1 cellular context compared by ENCODE assay signal in genomic region chr10:92690211-92691041, GRCh38.
TF ChIP-seq lines count a peak whose summit lies in the region.

No MANE protein-coding gene starts in this region.

TF ChIP-seq in HepG2, 621 proteins besides CTCF, POLR2A, EP300 and RAD21 (continued from another document and continues in another):
- TF ChIP-seq ARID4A (CRISPR knock-in tag; IDR thresholded peaks at IDR 0.05; ENCODE audit: borderline replicate concordance) (peak; percentile 65; the same call in 1 of the 2 replicates), TFDP2 (CRISPR knock-in tag; IDR thresholded peaks at IDR 0.05) (no peak), POLR2AphosphoS2 (IDR thresholded peaks at IDR 0.05; ENCODE audit: low read depth, low read length) (no peak), SALL1 (CRISPR knock-in tag; IDR thresholded peaks at IDR 0.05) (peak; percentile 48), TERF1 (CRISPR knock-in tag; IDR thresholded peaks at IDR 0.05) (0 out of 2 replicates have a peak, but pooled peaks have one; percentile 49), CREBL2 (CRISPR knock-in tag; IDR thresholded peaks at IDR 0.05; ENCODE audit: borderline replicate concordance) (no peak), TEAD3 (CRISPR knock-in tag; optimal IDR thresholded peaks at IDR 0.05; ENCODE audit: borderline replicate concordance) (no peak), EED (CRISPR knock-in tag; IDR thresholded peaks at IDR 0.05) (no peak), ATF7-NPFF (CRISPR knock-in tag; IDR thresholded peaks at IDR 0.05; ENCODE audit: low read depth) (0 out of 2 replicates have a peak, but pooled peaks have one; percentile 42), RFX5 (IDR thresholded peaks at IDR 0.05; ENCODE audit: low read depth, low read length) (no peak), KAT7 (CRISPR knock-in tag; IDR thresholded peaks at IDR 0.05; ENCODE audit: borderline replicate concordance) (0 out of 2 replicates have a peak, but pooled peaks have one; percentile 29), ZNF24 (IDR thresholded peaks at IDR 0.05) (no peak), GTF2F1 (IDR thresholded peaks at IDR 0.05; ENCODE audit: low read length) (no peak), ZBTB43 (CRISPR knock-in tag; conservative IDR thresholded peaks at IDR 0.05) (0 out of 2 replicates have a peak, but pooled peaks have one; percentile 16), DMTF1 (CRISPR knock-in tag; IDR thresholded peaks at IDR 0.05) (no peak), ZNF101 (CRISPR knock-in tag; IDR thresholded peaks at IDR 0.05; ENCODE audit: borderline replicate concordance, low read depth) (no peak), ZMAT5 (CRISPR knock-in tag; IDR thresholded peaks at IDR 0.05; ENCODE audit: borderline replicate concordance, low read depth) (no peak), TAF1 (CRISPR knock-in tag; IDR thresholded peaks at IDR 0.05) (peak; percentile 9; the same call in 1 of the 2 replicates), ZNF556 (CRISPR knock-in tag; IDR thresholded peaks at IDR 0.05; ENCODE audit: borderline replicate concordance) (peak; percentile 43; the same call in 1 of the 2 replicates), AKAP8 (CRISPR knock-in tag; IDR thresholded peaks at IDR 0.05) (no peak), ZNF282 (IDR thresholded peaks at IDR 0.05; ENCODE audit: partially characterized antibody) (no peak), ZNF513 (CRISPR knock-in tag; conservative IDR thresholded peaks at IDR 0.05) (no peak), ZMYM3 (CRISPR knock-in tag; IDR thresholded peaks at IDR 0.05) (no peak), BCL6 (CRISPR knock-in tag; IDR thresholded peaks at IDR 0.05) (no peak), ZSCAN5A (CRISPR knock-in tag; IDR thresholded peaks at IDR 0.05; ENCODE audit: borderline replicate concordance) (no peak), ZFP37 (CRISPR knock-in tag; IDR thresholded peaks at IDR 0.05; ENCODE audit: borderline replicate concordance) (no peak), ZNF337 (CRISPR knock-in tag; IDR thresholded peaks at IDR 0.05; ENCODE audit: borderline replicate concordance, low read depth) (no peak), ZNF33B (CRISPR knock-in tag; IDR thresholded peaks at IDR 0.05) (peak; percentile 46; the same call in 1 of the 2 replicates), ZNF234 (CRISPR knock-in tag; conservative IDR thresholded peaks at IDR 0.05) (no peak), KDM5A (IDR thresholded peaks at IDR 0.05; ENCODE audit: borderline replicate concordance, low read length) (peak; percentile 46; the same call in 1 of the 2 replicates), PAXIP1 (CRISPR knock-in tag; conservative IDR thresholded peaks at IDR 0.05) (0 out of 2 replicates have a peak, but pooled peaks have one; percentile 21), ZIK1 (CRISPR knock-in tag; IDR thresholded peaks at IDR 0.05; ENCODE audit: borderline replicate concordance, low read depth) (no peak), ZNF562 (CRISPR knock-in tag; IDR thresholded peaks at IDR 0.05; ENCODE audit: borderline replicate concordance) (no peak), HCFC1 (IDR thresholded peaks at IDR 0.05; ENCODE audit: low read depth, low read length) (no peak), ATF7 (IDR thresholded peaks at IDR 0.05) (no peak), ATF7 (CRISPR knock-in tag; IDR thresholded peaks at IDR 0.05) (no peak), GFI1 (CRISPR knock-in tag; IDR thresholded peaks at IDR 0.05; ENCODE audit: borderline replicate concordance) (no peak), ISX (CRISPR knock-in tag; conservative IDR thresholded peaks at IDR 0.05) (no peak), ZNF251 (CRISPR knock-in tag; IDR thresholded peaks at IDR 0.05) (no peak), E2F2 (CRISPR knock-in tag; IDR thresholded peaks at IDR 0.05; ENCODE audit: borderline replicate concordance) (no peak), ZNF30 (CRISPR knock-in tag; IDR thresholded peaks at IDR 0.05) (0 out of 2 replicates have a peak, but pooled peaks have one; percentile 38), NCOA1 (CRISPR knock-in tag; IDR thresholded peaks at IDR 0.05) (no peak)
